9 cellular contexts compared by ENCODE assay signal in genomic region chr16:11587643-11588247, GRCh38. TPM values are rescaled to one million over a fixed set of nuclear protein-coding genes. Genes with fewer than 3 reads are reported as not detected.
DNase-seq lines count a peak whose midpoint lies in the region; ATAC-seq, FAIRE-seq and TF ChIP-seq lines count a peak whose summit lies in the region.
"Had no signal": no experiment of that assay in that cellular context is flagged by ENCODE, and none has a peak within 500 bp of the region (broad histone marks: within the 10 kb centered on the region; RNA-seq: fewer than 3 reads in every experiment).

No MANE protein-coding gene starts in this region.

- peak overlapping the region; percentile 92 for H3K4me3 Mint-ChIP-seq in activated naive CD4-positive, alpha-beta T cell treated with anti-CD3 and anti-CD28 coated beads, Interleukin-2, amount 10 ng/mL, durations not matched to agents 7 days and 5 days

- H3K27ac Mint-ChIP-seq in activated naive CD4-positive, alpha-beta T cell treated with anti-CD3 and anti-CD28 coated beads, Interleukin-2, amount 10 ng/mL, durations not matched to agents 7 days and 5 days, result peak overlapping the region; percentile 94

- no peaks in the 10 kb centered on the region for H3K27me3 ChIP-seq in lower lobe of right lung (ENCODE audit: low read depth)
- H3K27me3 ChIP-seq in upper lobe of left lung, result no peaks in the 10 kb centered on the region

- TF ChIP-seq CTCF in astrocyte of the cerebellum (IDR thresholded peaks at IDR 0.05; ENCODE audit: low read depth, low read length, missing control alignments) (no peak), lower lobe of right lung (IDR thresholded peaks at IDR 0.05) (no peak), upper lobe of left lung (IDR thresholded peaks at IDR 0.05) (no peak), lower leg skin (IDR thresholded peaks at IDR 0.05) (no peak)

- H3K4me3 ChIP-seq in astrocyte of the cerebellum (ENCODE audit: low read depth, low read length) (peak overlapping the region; percentile 54), lower lobe of right lung (peak overlapping the region; percentile 69), upper lobe of left lung (peak overlapping the region in 3 of 4 donors; percentile 82 to 88 (median 84)), lower leg skin (ENCODE audit: low read depth, poor library complexity, severe bottlenecking) (no peak overlapping the region)

- in situ Hi-C loops in astrocyte of the cerebellum (cut with HindIII; ENCODE audit: low sequenced_read_pairs) (no loop called here), ACHN (cut with HindIII; ENCODE audit: low pct_ligation_motif_present, low pct_unique_long_range_greater_than_20kb, low sequenced_read_pairs) (no loop called here)

- H3K9me3 Mint-ChIP-seq in activated naive CD4-positive, alpha-beta T cell treated with anti-CD3 and anti-CD28 coated beads, Interleukin-2, amount 10 ng/mL, durations not matched to agents 7 days and 5 days, result no peaks in the 10 kb centered on the region

- peaks cover 35% of the 10 kb centered on the region for H3K4me1 Mint-ChIP-seq in activated naive CD4-positive, alpha-beta T cell treated with anti-CD3 and anti-CD28 coated beads, Interleukin-2, amount 10 ng/mL, durations not matched to agents 7 days and 5 days

- CTCF ChIA-PET in activated naive CD4-positive, alpha-beta T cell treated with anti-CD3 and anti-CD28 coated beads, Interleukin-2, amount 10 ng/mL, durations not matched to agents 7 days and 5 days (lab: Charles Lee), result interaction anchor here (1.0 to 3.0 kb wide), 2 partner anchors 34 to 56 kb away, joined by 3 to 12 read pairs; no protein-coding TSS in a partner anchor

- TF ChIP-seq POLR2A in upper lobe of left lung (IDR thresholded peaks at IDR 0.05) (no peak), lower leg skin (IDR thresholded peaks at IDR 0.05) (no peak)

- H3K36me3 ChIP-seq in lower lobe of right lung, result no peaks in the 10 kb centered on the region
- H3K36me3 ChIP-seq in upper lobe of left lung, result no peaks in the 10 kb centered on the region

- H3K27me3 Mint-ChIP-seq in activated naive CD4-positive, alpha-beta T cell treated with anti-CD3 and anti-CD28 coated beads, Interleukin-2, amount 10 ng/mL, durations not matched to agents 7 days and 5 days, result peaks cover 32% of the 10 kb centered on the region

- intact Hi-C loops in lower lobe of right lung (cut with DNase I), result no loop called here
- intact Hi-C loops in lower leg skin (cut with DNase I; ENCODE audit: low total_unique reads), result no loop called here

- H3K36me3 Mint-ChIP-seq in activated naive CD4-positive, alpha-beta T cell treated with anti-CD3 and anti-CD28 coated beads, Interleukin-2, amount 10 ng/mL, durations not matched to agents 7 days and 5 days, result peaks cover 24% of the 10 kb centered on the region

- peaks cover 41% of the 10 kb centered on the region for H3K4me1 ChIP-seq in lower lobe of right lung
- peaks cover 22 to 44% (median 29%) of the 10 kb centered on the region in 4 donors for H3K4me1 ChIP-seq in upper lobe of left lung

- FAIRE-seq in HTR-8/SVneo (lab: Jason Lieb, UNC), result no peak
- FAIRE-seq: G401.6 had no signal

- no peak for ATAC-seq in lower lobe of right lung
- no peak for ATAC-seq in upper lobe of left lung (ENCODE audit: low FRiP score in 2 of 2)

- H3K9me3 ChIP-seq in lower lobe of right lung, result no peaks in the 10 kb centered on the region
- H3K9me3 ChIP-seq in upper lobe of left lung, result no peaks in the 10 kb centered on the region

- DNase-seq in activated naive CD4-positive, alpha-beta T cell treated with anti-CD3 and anti-CD28 coated beads, Interleukin-2, amount 10 ng/mL, durations not matched to agents 7 days and 5 days, result no peak
- DNase-seq in activated naive CD4-positive, alpha-beta T cell treated with Interleukin-2 at 50 U/mL for 16 hours, result no peak
- DNase-seq in astrocyte of the cerebellum (ENCODE audit: low read depth) (no peak), lower lobe of right lung (peak; percentile 29), upper lobe of left lung (no peak), lower leg skin (ENCODE audit: low spot score in 2 of 2) (no peak), ACHN (no peak), HTR-8/SVneo (ENCODE audit: insufficient read length, low spot score) (no peak)

- H3K27ac ChIP-seq in lower lobe of right lung (peak overlapping the region; percentile 91), upper lobe of left lung (peak overlapping the region; percentile 94 to 100 (median 98))

- no peak for TF ChIP-seq EP300 in upper lobe of left lung (IDR thresholded peaks at IDR 0.05)

- 77 to 78% methylated on average over 6 to 14 of the region's 14 CpGs for WGBS in upper lobe of left lung, 2 donors
- 83 to 85% methylated on average over 14 of the region's 14 CpGs for WGBS in lower leg skin, 2 donors

RNA-seq across cellular contexts. Expression of gene LITAF, which starts 1.0 kb away (rescaled TPM):
- total RNA-seq in lower lobe of right lung (281 TPM), upper lobe of left lung (100 to 1,000 TPM in 4 of 6 donors, 10 to 100 TPM in 2; 65.8 to 281 (median 113) TPM), lower leg skin (10 to 100 TPM; 54.9 to 84.2 (median 67.7) TPM)
